Comparison of ENCODE assay signal across 21 cellular contexts in the genomic region with DNA sequence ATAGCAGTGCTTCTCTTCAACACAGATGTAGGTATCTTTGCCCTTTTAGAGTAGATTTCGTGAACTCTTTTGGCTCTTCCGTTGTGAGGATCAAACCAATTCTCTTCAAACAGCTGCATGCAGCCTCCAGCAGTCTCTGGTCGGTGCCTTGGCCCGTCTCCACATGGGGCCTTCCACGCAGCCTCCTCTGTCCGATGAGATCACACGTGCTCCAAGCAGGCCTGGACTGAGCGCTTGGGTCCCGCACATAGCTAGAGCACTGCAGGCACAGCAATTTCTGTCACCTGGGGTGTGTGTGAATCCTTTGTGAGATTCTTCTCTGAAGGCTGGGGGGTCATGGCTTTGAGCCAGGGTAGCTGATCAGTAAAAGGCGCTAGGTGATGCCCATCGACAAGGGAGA.
DNase-seq lines count a peak whose midpoint lies in the region; ATAC-seq, FAIRE-seq and TF ChIP-seq lines count a peak whose summit lies in the region.
"Had no signal": no experiment of that assay in that cellular context is flagged by ENCODE, and none has a peak within 500 bp of the region (broad histone marks: within the 10 kb centered on the region; RNA-seq: fewer than 3 reads in every experiment).

No MANE protein-coding gene starts in this region.

- H3K18ac ChIP-seq in H9 (ENCODE audit: insufficient read length, low read depth, low read length) = no peak overlapping the region

- H3K4me2 ChIP-seq in H9 (ENCODE audit: insufficient read depth, insufficient read length, low read length) = no peak overlapping the region

- no peaks in the 10 kb centered on the region for H3K23me2 ChIP-seq in H9 (ENCODE audit: insufficient read length, low read depth, low read length, poor library complexity, severe bottlenecking)

- H3K27me3 Mint-ChIP-seq in nephron (ENCODE audit: low read depth) (no peaks in the 10 kb centered on the region), progenitor cell of endocrine pancreas (no peaks in the 10 kb centered on the region), H9 (ENCODE audit: low read depth) (no peaks in the 10 kb centered on the region; the same call in 1 of the 2 replicates)
- H3K27me3 Mint-ChIP-seq: CD4-positive, CD25-positive, alpha-beta regulatory T cell had no signal

- ATAC-seq in Right ventricle myocardium superior (ENCODE audit: poor library complexity) = peak; percentile 69
- ATAC-seq in left cardiac atrium = peak; percentile 25 to 76
- ATAC-seq in aorta (ENCODE audit: low FRiP score) = peak; percentile 34
- ATAC-seq: HCT116, K562 had no signal

- no peak overlapping the region for H3K27ac ChIP-seq in right atrium auricular region
- H3K27ac ChIP-seq in aorta (ENCODE audit: low read depth in 1 of 2, low read length in 2 of 2) = no peak overlapping the region
- no peak overlapping the region for H3K27ac ChIP-seq in H9 (ENCODE audit: insufficient read length, low read depth, low read length)

- no peak overlapping the region for H3K14ac ChIP-seq in H9 (ENCODE audit: insufficient read depth, low read length)

- no peak overlapping the region for H4K91ac ChIP-seq in H9 (ENCODE audit: insufficient read length, low read depth, low read length)

- H3K27me3 ChIP-seq in right atrium auricular region (no peaks in the 10 kb centered on the region), aorta (ENCODE audit: control insufficient read depth in 1 of 2, insufficient read depth in 2 of 2, low read length in 1 of 2) (no peaks in the 10 kb centered on the region), H9 (ENCODE audit: insufficient read depth, low read length) (no peaks in the 10 kb centered on the region)

- no peak overlapping the region for H3K23ac ChIP-seq in H9 (ENCODE audit: insufficient read length, low read depth, low read length)

- H3K9me3 Mint-ChIP-seq in nephron (peaks cover under 1% of the 10 kb centered on the region), progenitor cell of endocrine pancreas (ENCODE audit: low read depth) (peaks cover 3% of the 10 kb centered on the region), H9 (peaks cover 0 to 3% of the 10 kb centered on the region in 2 experiments; a peak in 2 of 5 replicates)

- no peak overlapping the region for H3K9ac ChIP-seq in H9 (ENCODE audit: extremely low read depth, insufficient read length, low read length)

- H3K9me3 ChIP-seq in right atrium auricular region = no peaks in the 10 kb centered on the region
- no peaks in the 10 kb centered on the region for H3K9me3 ChIP-seq in aorta (ENCODE audit: control insufficient read depth, low read length)
- peaks cover 5% of the 10 kb centered on the region for H3K9me3 ChIP-seq in H9 (ENCODE audit: control insufficient read depth, low read depth, low read length)

- H2BK15ac ChIP-seq in H9 (ENCODE audit: low read depth, low read length) = no peak overlapping the region

- DNase-seq in Right ventricle myocardium superior = peak; percentile 55
- no peak for DNase-seq in right atrium auricular region (ENCODE audit: low spot score)
- DNase-seq in left cardiac atrium = peak; percentile 23
- no peak for DNase-seq in aorta
- DNase-seq in progenitor cell of endocrine pancreas (ENCODE audit: low spot score, unreplicated experiment) = no peak
- DNase-seq in H54 (ENCODE audit: insufficient read length, low spot score) = no peak
- DNase-seq in H9 = no peak
- DNase-seq: CD4-positive, CD25-positive, alpha-beta regulatory T cell; COR-L47; DMS 273 treated with DMSO at 0.1 percent for 48 hours; NCI-H1105; NCI-H1694 treated with DMSO at 0.1 percent for 48 hours; NCI-H510A treated with DMSO at 0.1 percent for 48 hours; NCI-H82; OCI-M1; SHP77 treated with DMSO at 0.1 percent for 48 hours had no signal

- no peak overlapping the region for H2BK120ac ChIP-seq in H9 (ENCODE audit: low read depth, low read length, poor library complexity, severe bottlenecking)

- H3K56ac ChIP-seq in H9 (ENCODE audit: insufficient read length, low read depth, low read length) = no peak overlapping the region

- H2AK5ac ChIP-seq in H9 (ENCODE audit: insufficient read length, low read length) = no peak overlapping the region

- no peaks in the 10 kb centered on the region for H4K20me1 ChIP-seq in H9 (ENCODE audit: control insufficient read depth, insufficient read depth, insufficient read length)

- no peak overlapping the region for H2AFZ ChIP-seq in H9 (ENCODE audit: low read length)

- H3K4me1 Mint-ChIP-seq in nephron (peaks cover 43% of the 10 kb centered on the region), progenitor cell of endocrine pancreas (ENCODE audit: low read depth) (peaks cover 12% of the 10 kb centered on the region), H9 (no peaks in the 10 kb centered on the region)
- H3K4me1 Mint-ChIP-seq: B cell; CD4-positive, CD25-positive, alpha-beta regulatory T cell had no signal

- H3K4me3 ChIP-seq in right atrium auricular region (no peak overlapping the region), aorta (ENCODE audit: low read length in 2 of 2) (no peak overlapping the region)
- H3K4me3 ChIP-seq: K562 had no signal

- no peak overlapping the region for H2BK20ac ChIP-seq in H9 (ENCODE audit: low read depth, low read length, poor library complexity, severe bottlenecking)

- no peak overlapping the region for H2BK12ac ChIP-seq in H9 (ENCODE audit: insufficient read length, low read depth, low read length)

- no peak for TF ChIP-seq CTCF in right atrium auricular region (IDR thresholded peaks at IDR 0.05)
- no peak for TF ChIP-seq CTCF in nephron (IDR thresholded peaks at IDR 0.05; ENCODE audit: unreplicated experiment in 3 of 3)
- no peak for TF ChIP-seq CTCF in progenitor cell of endocrine pancreas (IDR thresholded peaks at IDR 0.05; ENCODE audit: unreplicated experiment)
- TF ChIP-seq CTCF in H9 (conservative IDR thresholded peaks at IDR 0.05) = no peak

- H3K4ac ChIP-seq in H9 (ENCODE audit: low read depth, low read length) = no peak overlapping the region

- no peak overlapping the region for H4K5ac ChIP-seq in H9 (ENCODE audit: insufficient read length, low read depth, low read length)

- FAIRE-seq in H54 (lab: Jason Lieb, UNC) = no peak
- FAIRE-seq: G401.6, K562 had no signal

- no peak overlapping the region for H3T11ph ChIP-seq in H9 (ENCODE audit: low read length)

- TF ChIP-seq POLR2A in H54 (IDR thresholded peaks at IDR 0.05; ENCODE audit: low read depth, low read length) = no peak

- no peak overlapping the region for H4K8ac ChIP-seq in H9 (replicated peaks; ENCODE audit: insufficient read length, low read depth, low read length)

- intact Hi-C loops in Right ventricle myocardium superior (cut with DNase I) (no loop called here), left cardiac atrium (cut with DNase I) (no loop called here), aorta (cut with DNase I) (no loop called here)

- no peaks in the 10 kb centered on the region for H3K79me1 ChIP-seq in H9 (ENCODE audit: insufficient read depth, low read depth, low read length, poor library complexity, severe bottlenecking)

- H3K36me3 Mint-ChIP-seq in nephron (ENCODE audit: low read depth) = peaks cover 1% of the 10 kb centered on the region
- H3K36me3 Mint-ChIP-seq in progenitor cell of endocrine pancreas (ENCODE audit: insufficient read depth) = peaks cover under 1% of the 10 kb centered on the region
- 0 out of 7 replicates have a peak, but pooled peaks cover 0 to under 1% (median 0%) of the 10 kb centered on the region in 3 experiments for H3K36me3 Mint-ChIP-seq in H9 (ENCODE audit: insufficient read depth in 1 of 3, low read depth in 3 of 3)
- H3K36me3 Mint-ChIP-seq: CD4-positive, CD25-positive, alpha-beta regulatory T cell had no signal

- H3K36me3 ChIP-seq in right atrium auricular region = no peaks in the 10 kb centered on the region
- H3K36me3 ChIP-seq in aorta (ENCODE audit: control insufficient read depth in 1 of 2, insufficient read depth in 2 of 2, low read length in 1 of 2) = no peaks in the 10 kb centered on the region

- 90 to 93% methylated on average over 11 of the region's 11 CpGs for WGBS in aorta, 2 donors
- no CpG with 5 or more reads among the region's 11 CpGs for WGBS in H9 (ENCODE audit: extremely low coverage, insufficient read length, low lambda C conversion rate)

- no peaks in the 10 kb centered on the region for H3K79me2 ChIP-seq in H9 (ENCODE audit: insufficient read depth, low read length)

- peaks cover 0 to 4% of the 10 kb centered on the region in 2 donors for H3K4me1 ChIP-seq in right atrium auricular region
- H3K4me1 ChIP-seq in aorta (ENCODE audit: control insufficient read depth in 1 of 2, insufficient read depth in 2 of 2, low read length in 2 of 2) = peaks cover 0 to 3% of the 10 kb centered on the region in 2 donors
- no peaks in the 10 kb centered on the region for H3K4me1 ChIP-seq in H9 (ENCODE audit: insufficient read depth, low read length)

- H3K27ac Mint-ChIP-seq in nephron (peak overlapping the region; percentile 80 to 92 (median 91)), progenitor cell of endocrine pancreas (no peak overlapping the region), H9 (peak overlapping the region in 1 of 3 experiments; percentile 23; a peak in 1 of 7 replicates)
- H3K27ac Mint-ChIP-seq: B cell had no signal

- H3K4me3 Mint-ChIP-seq in nephron = no peak overlapping the region
- H3K4me3 Mint-ChIP-seq in progenitor cell of endocrine pancreas (ENCODE audit: low read depth) = no peak overlapping the region
- no peak overlapping the region; a peak in 1 of 5 replicates for H3K4me3 Mint-ChIP-seq in H9
- H3K4me3 Mint-ChIP-seq: B cell; CD4-positive, CD25-positive, alpha-beta regulatory T cell had no signal

- H2BK5ac ChIP-seq in H9 (ENCODE audit: insufficient read length, low read length) = no peak overlapping the region

Comparison
In these comparisons a context has a peak if more than half of its experiments do, and no peak if none do; other contexts are left out.
1. DNase-seq: peak in Right ventricle myocardium superior (single experiment) and left cardiac atrium (single experiment); none in right atrium auricular region (single experiment), aorta (0 of 2), progenitor cell of endocrine pancreas (single experiment), H54 (single experiment) and H9 (single experiment).
2. Peak in every context shown above with its lines, with median percentiles within 50 percentile points of each other: ATAC-seq.